1 cellular context compared by ENCODE assay signal in genomic region chr13:101383595-101383994, GRCh38.
TF ChIP-seq lines count a peak whose summit lies in the region.

No MANE protein-coding gene starts in this region.

TF ChIP-seq in SK-N-SH treated with all-trans-retinoic acid at 6 μM for 48 hours, 23 proteins besides CTCF, POLR2A, EP300 and RAD21 (continued from another document):
- TF ChIP-seq PATZ1 (CRISPR knock-in tag; IDR thresholded peaks at IDR 0.05; ENCODE audit: borderline replicate concordance), result no peak
- TF ChIP-seq ZFP30 (CRISPR knock-in tag; IDR thresholded peaks at IDR 0.05), result no peak
- no peak for TF ChIP-seq ZNF565 (CRISPR knock-in tag; conservative IDR thresholded peaks at IDR 0.05; ENCODE audit: low read depth)
- no peak for TF ChIP-seq ARNTL (CRISPR knock-in tag; IDR thresholded peaks at IDR 0.05; ENCODE audit: borderline replicate concordance, low read depth)
